7 cellular contexts compared by ENCODE assay signal in genomic region chr6:112827793-112828192, GRCh38.
DNase-seq lines count a peak whose midpoint lies in the region; ATAC-seq and TF ChIP-seq lines count a peak whose summit lies in the region.

No MANE protein-coding gene starts in this region.

- no peaks in the 10 kb centered on the region for H3K27me3 Mint-ChIP-seq in activated B cell treated with CpG ODN at 0.5 μM for 24 hours
- H3K27me3 Mint-ChIP-seq in activated T-cell treated with anti-CD3 and anti-CD28 coated beads, Interleukin-2, amount 50 U/mL, for 4 hours (ENCODE audit: low read depth), result no peaks in the 10 kb centered on the region

- intact Hi-C loops in activated B cell treated with CpG ODN at 0.5 μM for 24 hours (cut with micrococcal nuclease), result no loop called here

- no peak overlapping the region for H3K4me3 Mint-ChIP-seq in activated B cell treated with CpG ODN at 0.5 μM for 24 hours
- H3K4me3 Mint-ChIP-seq in activated T-cell treated with anti-CD3 and anti-CD28 coated beads, Interleukin-2, amount 50 U/mL, for 4 hours, result no peak overlapping the region

- H3K36me3 Mint-ChIP-seq in activated B cell treated with CpG ODN at 0.5 μM for 24 hours (ENCODE audit: low read depth), result no peaks in the 10 kb centered on the region
- H3K36me3 Mint-ChIP-seq in activated T-cell treated with anti-CD3 and anti-CD28 coated beads, Interleukin-2, amount 50 U/mL, for 4 hours (ENCODE audit: insufficient read depth), result no peaks in the 10 kb centered on the region

- POLR2A ChIA-PET in activated B cell treated with CpG ODN at 0.5 μM for 24 hours (lab: Charles Lee), result no interaction called here

- CTCF ChIA-PET in activated B cell treated with CpG ODN at 0.5 μM for 24 hours (lab: Charles Lee), result no interaction called here

- no peak for TF ChIP-seq CTCF in activated B cell treated with CpG ODN at 0.5 μM for 24 hours (IDR thresholded peaks at IDR 0.05)

- DNase-seq in activated B cell treated with CpG ODN at 0.5 μM for 24 hours, result no peak
- DNase-seq in stromal cell of bone marrow (ENCODE audit: low read depth), result peak; percentile 18
- DNase-seq in T-helper 2 cell, result no peak
- DNase-seq in DMS153 treated with DMSO at 0.1 percent for 48 hours (lab: John Stamatoyannopoulos, UW; ENCODE audit: unreplicated experiment), result no peak
- DNase-seq in activated T-cell treated with anti-CD3 and anti-CD28 coated beads, Interleukin-2, amount 50 U/mL, for 4 hours, result no peak

- no peak overlapping the region for H3K27ac Mint-ChIP-seq in activated B cell treated with CpG ODN at 0.5 μM for 24 hours

- peaks cover 8% of the 10 kb centered on the region for H3K4me1 Mint-ChIP-seq in activated B cell treated with CpG ODN at 0.5 μM for 24 hours
- no peaks in the 10 kb centered on the region for H3K4me1 Mint-ChIP-seq in activated T-cell treated with anti-CD3 and anti-CD28 coated beads, Interleukin-2, amount 50 U/mL, for 4 hours (ENCODE audit: low read depth)

- no peaks in the 10 kb centered on the region for H3K9me3 Mint-ChIP-seq in activated B cell treated with CpG ODN at 0.5 μM for 24 hours
- H3K9me3 Mint-ChIP-seq in activated T-cell treated with anti-CD3 and anti-CD28 coated beads, Interleukin-2, amount 50 U/mL, for 4 hours, result no peaks in the 10 kb centered on the region

- ATAC-seq in GM19397 (IDR thresholded peaks at IDR 0.05; ENCODE audit: unreplicated experiment), result peak; percentile 72
- peak; percentile 85 for ATAC-seq in HG03066 (IDR thresholded peaks at IDR 0.05; ENCODE audit: low read depth, unreplicated experiment)
- ATAC-seq in activated B cell treated with CpG ODN at 0.5 μM for 24 hours (ENCODE audit: low read depth), result peak; percentile 34
- no peak for ATAC-seq in activated T-cell treated with anti-CD3 and anti-CD28 coated beads, Interleukin-2, amount 50 U/mL, for 4 hours

Comparison
In these comparisons a context has a peak if more than half of its experiments do, and no peak if none do; other contexts are left out.
1. ATAC-seq: peak in GM19397 (single experiment), HG03066 (single experiment) and activated B cell treated with CpG ODN at 0.5 μM for 24 hours (single experiment); none in activated T-cell treated with anti-CD3 and anti-CD28 coated beads, Interleukin-2, amount 50 U/mL, for 4 hours (0 of 2).